Comparison of ENCODE assay signal across 17 cellular contexts in the genomic region with DNA sequence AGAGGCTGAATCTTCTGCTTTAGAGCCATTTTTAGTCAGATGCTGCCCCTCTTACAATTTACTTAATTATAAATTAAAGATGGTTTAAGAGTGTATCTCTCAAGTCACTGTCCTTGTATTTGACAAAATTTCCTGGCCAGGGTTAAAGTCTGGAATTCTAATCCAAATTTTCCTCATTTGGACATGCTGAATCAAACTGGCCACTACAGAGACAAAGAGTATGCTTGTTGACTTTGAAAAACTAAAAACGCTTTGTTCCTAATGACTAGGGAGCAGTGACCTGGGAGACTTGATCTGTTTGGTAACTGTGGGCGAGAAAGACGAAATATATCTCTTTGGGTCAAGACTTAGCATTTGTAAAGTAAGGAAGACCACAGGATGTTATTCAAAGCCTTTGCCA.
DNase-seq lines count a peak whose midpoint lies in the region; FAIRE-seq lines count a peak whose summit lies in the region.
"Had no signal": no experiment of that assay in that cellular context is flagged by ENCODE, and none has a peak within 500 bp of the region (broad histone marks: within the 10 kb centered on the region; RNA-seq: fewer than 3 reads in every experiment).

No MANE protein-coding gene starts in this region.

- H3K27ac ChIP-seq in caudate nucleus (ENCODE audit: low read depth, low read length), result peak overlapping the region; percentile 63

- peak; percentile 21 for FAIRE-seq in frontal cortex (lab: Jason Lieb, UNC)
- FAIRE-seq: A204.1, G401.6, GM12891 had no signal

- DNase-seq in caudate nucleus (lab: John Stamatoyannopoulos, UW) (no peak), frontal cortex (ENCODE audit: low spot score in 2 of 2) (no peak), midbrain (lab: John Stamatoyannopoulos, UW) (peak; percentile 58), superior temporal gyrus (ENCODE audit: extremely low spot score) (peak; percentile 82), SW480 (ENCODE audit: low spot score) (no peak), HK-2 (ENCODE audit: unreplicated experiment) (no peak)
- DNase-seq in activated CD4-positive, alpha-beta T cell treated with anti-CD3 and anti-CD28 coated beads, Interleukin-2, amount 50 U/mL, for 1 hour, result no peak
- DNase-seq: C1 segment of cervical spinal cord; CD4-positive, alpha-beta T cell; DMS153; DMS79 treated with DMSO at 0.1 percent for 48 hours; EL; GOT3; H9 had no signal

Comparison
In these comparisons a context has a peak if more than half of its experiments do, and no peak if none do; other contexts are left out.
1. DNase-seq: peak in midbrain (single experiment) and superior temporal gyrus (single experiment); none in caudate nucleus (0 of 61), frontal cortex (0 of 2), SW480 (single experiment), HK-2 (single experiment) and activated CD4-positive, alpha-beta T cell treated with anti-CD3 and anti-CD28 coated beads, Interleukin-2, amount 50 U/mL, for 1 hour (single experiment).